ENCODE assay signal across 29 cellular contexts in genomic region chr19:45142728-45143115, GRCh38. TPM values are rescaled to one million over a fixed set of nuclear protein-coding genes. Genes with fewer than 3 reads are reported as not detected.
DNase-seq lines count a peak whose midpoint lies in the region; ATAC-seq and TF ChIP-seq lines count a peak whose summit lies in the region.
"Had no signal": no experiment of that assay in that cellular context is flagged by ENCODE, and none has a peak within 500 bp of the region (broad histone marks: within the 10 kb centered on the region; RNA-seq: fewer than 3 reads in every experiment).

No MANE protein-coding gene starts in this region.

- peaks cover 11% of the 10 kb centered on the region for H3K36me3 Mint-ChIP-seq in activated naive CD4-positive, alpha-beta T cell treated with anti-CD3 and anti-CD28 coated beads, Interleukin-2, amount 10 ng/mL, durations not matched to agents 7 days and 5 days
- peaks cover 18% of the 10 kb centered on the region for H3K36me3 Mint-ChIP-seq in endothelial cell (ENCODE audit: low read depth, unreplicated experiment)
- peaks cover 38 to 40% of the 10 kb centered on the region in 2 donors for H3K36me3 Mint-ChIP-seq in stimulated activated naive B cell treated with anti-CD40 and anti-IgM and Interleukin-4, amounts not matched to agents 10 μg/mL and 1 μg/mL and 100 μg/mL, for 72 hours

- H3K9me3 Mint-ChIP-seq in activated naive CD4-positive, alpha-beta T cell treated with anti-CD3 and anti-CD28 coated beads, Interleukin-2, amount 10 ng/mL, durations not matched to agents 7 days and 5 days = no peaks in the 10 kb centered on the region
- no peaks in the 10 kb centered on the region for H3K9me3 Mint-ChIP-seq in endothelial cell (ENCODE audit: unreplicated experiment)
- H3K9me3 Mint-ChIP-seq in stimulated activated naive B cell treated with anti-CD40 and anti-IgM and Interleukin-4, amounts not matched to agents 10 μg/mL and 1 μg/mL and 100 μg/mL, for 72 hours = no peaks in the 10 kb centered on the region
- H3K9me3 Mint-ChIP-seq: activated naive CD4-positive, alpha-beta T cell treated with anti-CD3 and anti-CD28 coated beads for 36 hours; activated T-cell treated with anti-CD3 and anti-CD28 coated beads, Interleukin-2, amount 50 U/mL, for 72 hours; CD8-positive, alpha-beta T cell; mesothelial cell of epicardium had no signal

- CTCF ChIA-PET in activated naive CD4-positive, alpha-beta T cell treated with anti-CD3 and anti-CD28 coated beads, Interleukin-2, amount 10 ng/mL, durations not matched to agents 7 days and 5 days (lab: Charles Lee) = no interaction called here
- CTCF ChIA-PET in RWPE1 (lab: Yijun Ruan, JAX) = no interaction called here

- POLR2A ChIA-PET in RWPE1 (lab: Yijun Ruan, JAX; ENCODE audit: low non-redundant PET) = no interaction called here

- H3K27me3 Mint-ChIP-seq in activated naive CD4-positive, alpha-beta T cell treated with anti-CD3 and anti-CD28 coated beads, Interleukin-2, amount 10 ng/mL, durations not matched to agents 7 days and 5 days = no peaks in the 10 kb centered on the region
- H3K27me3 Mint-ChIP-seq in endothelial cell (ENCODE audit: unreplicated experiment) = peaks cover 7% of the 10 kb centered on the region
- no peaks in the 10 kb centered on the region for H3K27me3 Mint-ChIP-seq in stimulated activated naive B cell treated with anti-CD40 and anti-IgM and Interleukin-4, amounts not matched to agents 10 μg/mL and 1 μg/mL and 100 μg/mL, for 72 hours

- H3K4me1 Mint-ChIP-seq in activated naive CD4-positive, alpha-beta T cell treated with anti-CD3 and anti-CD28 coated beads, Interleukin-2, amount 10 ng/mL, durations not matched to agents 7 days and 5 days = no peaks in the 10 kb centered on the region
- H3K4me1 Mint-ChIP-seq in endothelial cell (ENCODE audit: unreplicated experiment) = peaks cover 3% of the 10 kb centered on the region
- peaks cover 12 to 16% of the 10 kb centered on the region in 2 donors for H3K4me1 Mint-ChIP-seq in stimulated activated naive B cell treated with anti-CD40 and anti-IgM and Interleukin-4, amounts not matched to agents 10 μg/mL and 1 μg/mL and 100 μg/mL, for 72 hours

- peak overlapping the region; percentile 55 for H3K27ac ChIP-seq in RWPE1
- H3K27ac ChIP-seq: cardiac muscle cell, colonic mucosa, heart left ventricle, SJCRH30, upper lobe of right lung, WERI-Rb-1 had no signal

- no peak for DNase-seq in activated naive CD4-positive, alpha-beta T cell treated with anti-CD3 and anti-CD28 coated beads, Interleukin-2, amount 10 ng/mL, durations not matched to agents 7 days and 5 days
- no peak for DNase-seq in activated naive CD4-positive, alpha-beta T cell treated with Interleukin-2 at 50 U/mL for 16 hours
- DNase-seq in RWPE1 (ENCODE audit: low spot score) (no peak), endothelial cell (ENCODE audit: low spot score) (no peak), globus pallidus (ENCODE audit: low spot score) (no peak), NOMO-1 treated with DMSO at 0.1 percent for 48 hours (lab: John Stamatoyannopoulos, UW; ENCODE audit: unreplicated experiment) (no peak), NCI-H2227 treated with DMSO at 0.1 percent for 48 hours (lab: John Stamatoyannopoulos, UW) (no peak)
- no peak for DNase-seq in stimulated activated naive B cell treated with anti-CD40 and anti-IgM and Interleukin-4, amounts not matched to agents 10 μg/mL and 1 μg/mL and 100 μg/mL, for 72 hours
- DNase-seq: activated CD4-positive, alpha-beta T cell treated with anti-CD3 and anti-CD28 coated beads for 48 hours; activated naive CD4-positive, alpha-beta T cell treated with anti-CD3 and anti-CD28 coated beads for 36 hours; activated T-cell treated with anti-CD3 and anti-CD28 coated beads, Interleukin-2, amount 50 U/mL, for 72 hours; CD8-positive, alpha-beta T cell; colonic mucosa; DMS 273 treated with DMSO at 0.1 percent for 48 hours; effector CD8-positive, alpha-beta T cell; EL; heart left ventricle; NCI-H1092; NCI-H1694; NCI-H82; SJCRH30; stimulated activated CD4-positive, alpha-beta T cell treated with anti-CD3 and anti-CD28 coated beads, Interleukin-4, amount 100 ng/mL, for 24 hours; upper lobe of right lung; WERI-Rb-1 had no signal

- no peak for TF ChIP-seq CTCF in RWPE1 (conservative IDR thresholded peaks at IDR 0.05; ENCODE audit: low read depth)
- TF ChIP-seq CTCF in endothelial cell (IDR thresholded peaks at IDR 0.05; ENCODE audit: unreplicated experiment) = no peak

- H3K27ac Mint-ChIP-seq in activated naive CD4-positive, alpha-beta T cell treated with anti-CD3 and anti-CD28 coated beads, Interleukin-2, amount 10 ng/mL, durations not matched to agents 7 days and 5 days = peak overlapping the region; percentile 9
- H3K27ac Mint-ChIP-seq in endothelial cell (ENCODE audit: unreplicated experiment) = no peak overlapping the region
- H3K27ac Mint-ChIP-seq in stimulated activated naive B cell treated with anti-CD40 and anti-IgM and Interleukin-4, amounts not matched to agents 10 μg/mL and 1 μg/mL and 100 μg/mL, for 72 hours = peak overlapping the region; percentile 67
- H3K27ac Mint-ChIP-seq: activated naive CD4-positive, alpha-beta T cell treated with anti-CD3 and anti-CD28 coated beads for 36 hours; activated T-cell treated with anti-CD3 and anti-CD28 coated beads, Interleukin-2, amount 50 U/mL, for 72 hours; CD8-positive, alpha-beta T cell; mesothelial cell of epicardium had no signal

- ATAC-seq in stimulated activated naive B cell treated with anti-CD40 and anti-IgM and Interleukin-4, amounts not matched to agents 10 μg/mL and 1 μg/mL and 100 μg/mL, for 72 hours (replicated peaks) = no peak
- ATAC-seq: activated T-cell treated with anti-CD3 and anti-CD28 coated beads, Interleukin-2, amount 50 U/mL, for 72 hours; CD8-positive, alpha-beta T cell; heart left ventricle; K562; upper lobe of right lung had no signal

- H3K4me3 Mint-ChIP-seq in activated naive CD4-positive, alpha-beta T cell treated with anti-CD3 and anti-CD28 coated beads, Interleukin-2, amount 10 ng/mL, durations not matched to agents 7 days and 5 days = no peak overlapping the region
- H3K4me3 Mint-ChIP-seq in endothelial cell (ENCODE audit: unreplicated experiment) = peak overlapping the region; percentile 37
- H3K4me3 Mint-ChIP-seq in stimulated activated naive B cell treated with anti-CD40 and anti-IgM and Interleukin-4, amounts not matched to agents 10 μg/mL and 1 μg/mL and 100 μg/mL, for 72 hours = no peak overlapping the region
- H3K4me3 Mint-ChIP-seq: activated naive CD4-positive, alpha-beta T cell treated with anti-CD3 and anti-CD28 coated beads for 36 hours; activated T-cell treated with anti-CD3 and anti-CD28 coated beads, Interleukin-2, amount 50 U/mL, for 72 hours; CD8-positive, alpha-beta T cell; mesothelial cell of epicardium had no signal

RNA-seq across cellular contexts. Expression of gene NKPD1, which starts 18.1 kb away (rescaled TPM):
- total RNA-seq in endothelial cell (ENCODE audit: unreplicated experiment) = 0.67 TPM
- total RNA-seq: epithelial cell of proximal tubule, HT1080, SJCRH30, upper lobe of right lung had no signal

RNA-seq across cellular contexts. Expression of gene TRAPPC6A, which starts 35.3 kb away (rescaled TPM):
- 86.2 TPM for total RNA-seq in endothelial cell (ENCODE audit: unreplicated experiment)

RNA-seq across cellular contexts. Expression of gene BLOC1S3, which starts 35.9 kb away (rescaled TPM):
- 22.7 TPM for total RNA-seq in endothelial cell (ENCODE audit: unreplicated experiment)

RNA-seq across cellular contexts. Expression of gene PPP1R37, which starts 49.7 kb away (rescaled TPM):
- total RNA-seq in endothelial cell (ENCODE audit: unreplicated experiment) = 34.7 TPM
